ENCODE assay signal across 2 cellular contexts in the genomic region with DNA sequence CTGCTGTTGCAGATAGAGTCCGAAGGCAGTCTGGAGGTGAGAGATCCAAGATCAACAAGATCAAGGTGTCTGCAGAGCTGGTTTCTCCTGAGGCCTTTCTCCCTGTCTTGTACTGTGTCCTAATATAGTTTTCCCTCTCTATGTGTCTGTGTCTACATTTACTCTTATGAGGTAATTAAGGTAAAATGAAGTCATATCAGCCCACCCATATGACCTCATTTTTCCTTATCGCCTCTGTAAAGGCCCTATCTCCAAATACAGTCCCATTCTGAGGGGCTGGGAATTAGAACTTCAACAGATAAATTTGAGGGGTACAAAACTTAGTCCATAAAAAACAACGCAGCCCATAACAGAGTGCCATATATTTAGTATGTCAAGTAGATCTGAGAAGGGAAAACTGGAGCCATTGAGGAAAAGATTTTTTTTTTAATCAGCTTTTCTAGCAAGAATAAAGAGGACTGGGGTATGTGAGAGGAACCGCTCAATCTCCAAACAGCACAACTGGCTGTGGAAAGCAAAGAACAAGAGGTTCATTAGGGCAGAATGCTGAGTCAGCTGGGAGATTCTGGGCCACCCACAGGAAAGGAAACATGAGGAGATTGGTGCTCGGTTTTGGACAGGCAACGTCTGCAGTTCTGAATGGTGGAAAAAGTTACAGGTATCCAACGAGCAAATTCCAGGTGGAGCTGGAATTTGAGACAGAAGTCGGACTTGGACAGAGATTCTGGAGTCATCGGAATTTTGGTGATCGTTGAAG.
TF ChIP-seq lines count a peak whose summit lies in the region.

No MANE protein-coding gene starts in this region.

TF ChIP-seq in HepG2, 621 proteins besides CTCF, POLR2A, EP300 and RAD21:
- TF ChIP-seq SP1 (IDR thresholded peaks at IDR 0.05), result no peak
- no peak for TF ChIP-seq SP1 (CRISPR knock-in tag; IDR thresholded peaks at IDR 0.05)
- peak; percentile 71 for TF ChIP-seq MAFF (IDR thresholded peaks at IDR 0.05; ENCODE audit: low read depth, low read length)
- TF ChIP-seq MAFK (conservative IDR thresholded peaks at IDR 0.05 in 1 of 2, IDR thresholded peaks at IDR 0.05 in 1 of 2; ENCODE audit: low read length in 2 of 2), result peak; percentile 58 to 85
TF ChIP-seq in HepG2: peak in this region for 2.

TF ChIP-seq in H1, 55 proteins besides CTCF, POLR2A, EP300 and RAD21:
- TF ChIP-seq RFX5 (IDR thresholded peaks at IDR 0.05; ENCODE audit: borderline replicate concordance, low read depth, low read length) (no peak), JUN (IDR thresholded peaks at IDR 0.05; ENCODE audit: low read depth, low read length) (no peak), KDM1A (IDR thresholded peaks at IDR 0.05; ENCODE audit: borderline replicate concordance, low read length) (no peak), CBX5 (IDR thresholded peaks at IDR 0.05; ENCODE audit: low read depth, low read length) (no peak), MAFK (IDR thresholded peaks at IDR 0.05; ENCODE audit: low read depth, low read length) (peak; percentile 79), ASH2L (IDR thresholded peaks at IDR 0.05; ENCODE audit: low read length) (no peak), BACH1 (IDR thresholded peaks at IDR 0.05; ENCODE audit: low read length) (peak; percentile 46; the same call in 1 of the 2 replicates), EGR1 (IDR thresholded peaks at IDR 0.05; ENCODE audit: borderline replicate concordance, low read depth, low read length) (no peak), POLR2AphosphoS5 (IDR thresholded peaks at IDR 0.05; ENCODE audit: low read depth, low read length) (no peak), FOSL1 (IDR thresholded peaks at IDR 0.05; ENCODE audit: insufficient read depth, low read depth, low read length) (no peak), CHD1 (IDR thresholded peaks at IDR 0.05; ENCODE audit: low read depth, low read length) (no peak), RNF2 (IDR thresholded peaks at IDR 0.05; ENCODE audit: borderline replicate concordance, low read depth, low read length, missing control alignments, poor library complexity, severe bottlenecking) (no peak), TCF12 (IDR thresholded peaks at IDR 0.05; ENCODE audit: low read depth, low read length) (no peak), TBP (IDR thresholded peaks at IDR 0.05; ENCODE audit: low read depth, low read length) (no peak), CEBPB (IDR thresholded peaks at IDR 0.05; ENCODE audit: low read depth, low read length) (no peak), KDM4A (IDR thresholded peaks at IDR 0.05; ENCODE audit: low read depth, low read length, severe bottlenecking) (no peak), HDAC6 (IDR thresholded peaks at IDR 0.05; ENCODE audit: low read depth, low read length) (no peak)
